ENCODE assay signal across 1 cellular context in the genomic region with DNA sequence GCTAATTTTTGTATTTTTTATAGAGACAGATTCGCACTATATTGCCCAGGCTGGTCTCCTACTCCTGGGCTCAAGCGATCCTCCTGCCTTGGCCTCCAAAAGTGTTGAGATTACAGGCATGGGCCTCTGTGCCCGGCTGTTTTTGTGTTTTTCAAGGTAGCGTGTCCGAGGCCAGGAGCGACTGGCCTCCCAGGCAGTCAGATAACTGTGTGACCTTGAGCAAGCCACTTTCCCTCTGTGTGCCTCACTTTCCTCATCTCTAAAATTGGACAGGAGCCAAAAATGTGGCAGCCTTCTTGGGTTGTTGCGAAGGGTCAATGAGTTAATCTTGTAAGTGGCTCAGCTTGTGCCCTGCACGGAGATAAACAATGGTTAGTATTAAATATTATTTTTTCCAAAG.
TF ChIP-seq lines count a peak whose summit lies in the region.

No MANE protein-coding gene starts in this region.

TF ChIP-seq in HepG2, 621 proteins besides CTCF, POLR2A, EP300 and RAD21 (continues in another document):
- TF ChIP-seq ZNF430 (CRISPR knock-in tag; IDR thresholded peaks at IDR 0.05) (no peak), HDAC1 (CRISPR knock-in tag; IDR thresholded peaks at IDR 0.05) (no peak; the same call in 1 of the 2 replicates), FOXA1 (IDR thresholded peaks at IDR 0.05) (no peak), FOXA1 (CRISPR knock-in tag; IDR thresholded peaks at IDR 0.05) (0 out of 2 replicates have a peak, but pooled peaks have one; percentile 3), TAF1 (CRISPR knock-in tag; IDR thresholded peaks at IDR 0.05) (peak; percentile 22; the same call in 1 of the 2 replicates), ZNF766 (CRISPR knock-in tag; IDR thresholded peaks at IDR 0.05; ENCODE audit: borderline replicate concordance) (no peak), ZNF12 (CRISPR knock-in tag; IDR thresholded peaks at IDR 0.05) (0 out of 2 replicates have a peak, but pooled peaks have one; percentile 30), ARID3A (IDR thresholded peaks at IDR 0.05; ENCODE audit: low read depth, low read length) (no peak), ZNF234 (CRISPR knock-in tag; conservative IDR thresholded peaks at IDR 0.05) (no peak), SATB2 (CRISPR knock-in tag; IDR thresholded peaks at IDR 0.05) (no peak), RCOR2 (CRISPR knock-in tag; IDR thresholded peaks at IDR 0.05) (no peak), TEAD2 (CRISPR knock-in tag; IDR thresholded peaks at IDR 0.05) (no peak), MED1 (CRISPR knock-in tag; IDR thresholded peaks at IDR 0.05) (no peak), RFXAP (CRISPR knock-in tag; IDR thresholded peaks at IDR 0.05; ENCODE audit: borderline replicate concordance) (no peak), PLSCR1 (CRISPR knock-in tag; IDR thresholded peaks at IDR 0.05; ENCODE audit: borderline replicate concordance) (no peak), FUBP1 (CRISPR knock-in tag; IDR thresholded peaks at IDR 0.05; ENCODE audit: borderline replicate concordance) (no peak), RXRB (CRISPR knock-in tag; IDR thresholded peaks at IDR 0.05; ENCODE audit: borderline replicate concordance) (no peak), ZNF597 (CRISPR knock-in tag; IDR thresholded peaks at IDR 0.05) (no peak), MTF1 (CRISPR knock-in tag; IDR thresholded peaks at IDR 0.05) (no peak), FOSL2 (CRISPR knock-in tag; IDR thresholded peaks at IDR 0.05) (peak; percentile 9; the same call in 1 of the 2 replicates), TOPORS (CRISPR knock-in tag; IDR thresholded peaks at IDR 0.05) (no peak), ZNF253 (CRISPR knock-in tag; IDR thresholded peaks at IDR 0.05; ENCODE audit: borderline replicate concordance) (no peak), ZNF180 (CRISPR knock-in tag; IDR thresholded peaks at IDR 0.05; ENCODE audit: borderline replicate concordance, low read depth) (peak; percentile 75; the same call in 1 of the 2 replicates), SIX4 (CRISPR knock-in tag; IDR thresholded peaks at IDR 0.05) (no peak), GABPA (IDR thresholded peaks at IDR 0.05; ENCODE audit: low read depth, low read length) (no peak), GABPA (CRISPR knock-in tag; IDR thresholded peaks at IDR 0.05; ENCODE audit: low read depth) (no peak), NFAT5 (CRISPR knock-in tag; IDR thresholded peaks at IDR 0.05) (no peak; the same call in 1 of the 2 replicates), PHF21A (CRISPR knock-in tag; IDR thresholded peaks at IDR 0.05) (no peak; the same call in 1 of the 2 replicates)
- TF ChIP-seq, protein P1, sequence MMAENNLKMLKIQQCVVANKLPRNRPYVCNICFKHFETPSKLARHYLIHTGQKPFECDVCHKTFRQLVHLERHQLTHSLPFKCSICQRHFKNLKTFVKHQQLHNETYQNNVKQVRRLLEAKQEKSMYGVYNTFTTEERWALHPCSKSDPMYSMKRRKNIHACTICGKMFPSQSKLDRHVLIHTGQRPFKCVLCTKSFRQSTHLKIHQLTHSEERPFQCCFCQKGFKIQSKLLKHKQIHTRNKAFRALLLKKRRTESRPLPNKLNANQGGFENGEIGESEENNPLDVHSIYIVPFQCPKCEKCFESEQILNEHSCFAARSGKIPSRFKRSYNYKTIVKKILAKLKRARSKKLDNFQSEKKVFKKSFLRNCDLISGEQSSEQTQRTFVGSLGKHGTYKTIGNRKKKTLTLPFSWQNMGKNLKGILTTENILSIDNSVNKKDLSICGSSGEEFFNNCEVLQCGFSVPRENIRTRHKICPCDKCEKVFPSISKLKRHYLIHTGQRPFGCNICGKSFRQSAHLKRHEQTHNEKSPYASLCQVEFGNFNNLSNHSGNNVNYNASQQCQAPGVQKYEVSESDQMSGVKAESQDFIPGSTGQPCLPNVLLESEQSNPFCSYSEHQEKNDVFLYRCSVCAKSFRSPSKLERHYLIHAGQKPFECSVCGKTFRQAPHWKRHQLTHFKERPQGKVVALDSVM (CRISPR knock-in tag; IDR thresholded peaks at IDR 0.05) = peak; percentile 98
- TF ChIP-seq, protein P2, sequence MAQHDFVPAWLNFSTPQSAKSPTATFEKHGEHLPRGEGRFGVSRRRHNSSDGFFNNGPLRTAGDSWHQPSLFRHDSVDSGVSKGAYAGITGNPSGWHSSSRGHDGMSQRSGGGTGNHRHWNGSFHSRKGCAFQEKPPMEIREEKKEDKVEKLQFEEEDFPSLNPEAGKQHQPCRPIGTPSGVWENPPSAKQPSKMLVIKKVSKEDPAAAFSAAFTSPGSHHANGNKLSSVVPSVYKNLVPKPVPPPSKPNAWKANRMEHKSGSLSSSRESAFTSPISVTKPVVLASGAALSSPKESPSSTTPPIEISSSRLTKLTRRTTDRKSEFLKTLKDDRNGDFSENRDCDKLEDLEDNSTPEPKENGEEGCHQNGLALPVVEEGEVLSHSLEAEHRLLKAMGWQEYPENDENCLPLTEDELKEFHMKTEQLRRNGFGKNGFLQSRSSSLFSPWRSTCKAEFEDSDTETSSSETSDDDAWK (CRISPR knock-in tag; IDR thresholded peaks at IDR 0.05) = no peak
- TF ChIP-seq, protein P3, sequence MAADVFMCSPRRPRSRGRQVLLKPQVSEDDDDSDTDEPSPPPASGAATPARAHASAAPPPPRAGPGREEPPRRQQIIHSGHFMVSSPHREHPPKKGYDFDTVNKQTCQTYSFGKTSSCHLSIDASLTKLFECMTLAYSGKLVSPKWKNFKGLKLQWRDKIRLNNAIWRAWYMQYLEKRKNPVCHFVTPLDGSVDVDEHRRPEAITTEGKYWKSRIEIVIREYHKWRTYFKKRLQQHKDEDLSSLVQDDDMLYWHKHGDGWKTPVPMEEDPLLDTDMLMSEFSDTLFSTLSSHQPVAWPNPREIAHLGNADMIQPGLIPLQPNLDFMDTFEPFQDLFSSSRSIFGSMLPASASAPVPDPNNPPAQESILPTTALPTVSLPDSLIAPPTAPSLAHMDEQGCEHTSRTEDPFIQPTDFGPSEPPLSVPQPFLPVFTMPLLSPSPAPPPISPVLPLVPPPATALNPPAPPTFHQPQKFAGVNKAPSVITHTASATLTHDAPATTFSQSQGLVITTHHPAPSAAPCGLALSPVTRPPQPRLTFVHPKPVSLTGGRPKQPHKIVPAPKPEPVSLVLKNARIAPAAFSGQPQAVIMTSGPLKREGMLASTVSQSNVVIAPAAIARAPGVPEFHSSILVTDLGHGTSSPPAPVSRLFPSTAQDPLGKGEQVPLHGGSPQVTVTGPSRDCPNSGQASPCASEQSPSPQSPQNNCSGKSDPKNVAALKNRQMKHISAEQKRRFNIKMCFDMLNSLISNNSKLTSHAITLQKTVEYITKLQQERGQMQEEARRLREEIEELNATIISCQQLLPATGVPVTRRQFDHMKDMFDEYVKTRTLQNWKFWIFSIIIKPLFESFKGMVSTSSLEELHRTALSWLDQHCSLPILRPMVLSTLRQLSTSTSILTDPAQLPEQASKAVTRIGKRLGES (CRISPR knock-in tag; IDR thresholded peaks at IDR 0.05; ENCODE audit: borderline replicate concordance) = no peak
- TF ChIP-seq, protein P4, sequence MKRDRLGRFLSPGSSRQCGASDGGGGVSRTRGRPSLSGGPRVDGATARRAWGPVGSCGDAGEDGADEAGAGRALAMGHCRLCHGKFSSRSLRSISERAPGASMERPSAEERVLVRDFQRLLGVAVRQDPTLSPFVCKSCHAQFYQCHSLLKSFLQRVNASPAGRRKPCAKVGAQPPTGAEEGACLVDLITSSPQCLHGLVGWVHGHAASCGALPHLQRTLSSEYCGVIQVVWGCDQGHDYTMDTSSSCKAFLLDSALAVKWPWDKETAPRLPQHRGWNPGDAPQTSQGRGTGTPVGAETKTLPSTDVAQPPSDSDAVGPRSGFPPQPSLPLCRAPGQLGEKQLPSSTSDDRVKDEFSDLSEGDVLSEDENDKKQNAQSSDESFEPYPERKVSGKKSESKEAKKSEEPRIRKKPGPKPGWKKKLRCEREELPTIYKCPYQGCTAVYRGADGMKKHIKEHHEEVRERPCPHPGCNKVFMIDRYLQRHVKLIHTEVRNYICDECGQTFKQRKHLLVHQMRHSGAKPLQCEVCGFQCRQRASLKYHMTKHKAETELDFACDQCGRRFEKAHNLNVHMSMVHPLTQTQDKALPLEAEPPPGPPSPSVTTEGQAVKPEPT (CRISPR knock-in tag; IDR thresholded peaks at IDR 0.05; ENCODE audit: low read depth) = no peak
- TF ChIP-seq, protein P5, sequence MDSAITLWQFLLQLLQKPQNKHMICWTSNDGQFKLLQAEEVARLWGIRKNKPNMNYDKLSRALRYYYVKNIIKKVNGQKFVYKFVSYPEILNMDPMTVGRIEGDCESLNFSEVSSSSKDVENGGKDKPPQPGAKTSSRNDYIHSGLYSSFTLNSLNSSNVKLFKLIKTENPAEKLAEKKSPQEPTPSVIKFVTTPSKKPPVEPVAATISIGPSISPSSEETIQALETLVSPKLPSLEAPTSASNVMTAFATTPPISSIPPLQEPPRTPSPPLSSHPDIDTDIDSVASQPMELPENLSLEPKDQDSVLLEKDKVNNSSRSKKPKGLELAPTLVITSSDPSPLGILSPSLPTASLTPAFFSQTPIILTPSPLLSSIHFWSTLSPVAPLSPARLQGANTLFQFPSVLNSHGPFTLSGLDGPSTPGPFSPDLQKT (CRISPR knock-in tag; IDR thresholded peaks at IDR 0.05; ENCODE audit: borderline replicate concordance) = no peak
